ENCODE assay signal across 22 cellular contexts in the genomic region with DNA sequence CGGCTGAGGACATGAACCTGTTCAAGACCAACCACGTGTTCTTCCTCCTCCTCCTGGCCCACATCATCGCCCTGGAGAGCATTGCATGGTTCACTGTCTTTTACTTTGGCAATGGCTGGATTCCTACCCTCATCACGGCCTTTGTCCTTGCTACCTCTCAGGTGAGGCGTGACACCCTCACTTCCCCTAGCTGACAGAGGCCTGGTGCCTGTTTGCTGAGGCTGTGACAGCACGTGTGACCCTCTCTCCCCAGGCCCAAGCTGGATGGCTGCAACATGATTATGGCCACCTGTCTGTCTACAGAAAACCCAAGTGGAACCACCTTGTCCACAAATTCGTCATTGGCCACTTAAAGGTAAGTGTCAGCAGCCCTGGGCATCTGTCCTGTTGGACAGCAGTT.
"Had no signal": no experiment of that assay in that cellular context is flagged by ENCODE, and none has a peak within 500 bp of the region (broad histone marks: within the 10 kb centered on the region; RNA-seq: fewer than 3 reads in every experiment).

No MANE protein-coding gene starts in this region.

- H3K27me3 Mint-ChIP-seq: activated naive CD8-positive, alpha-beta T cell; activated T-helper 17 cell treated with anti-CD3 and anti-CD28 coated beads, Interleukin-2, amount 50 U/mL, for 72 hours; brain; central memory CD8-positive, alpha-beta T cell; T-helper 17 cell had no signal

- ATAC-seq: activated T-helper 17 cell treated with anti-CD3 and anti-CD28 coated beads, Interleukin-2, amount 50 U/mL, for 72 hours; PC-3; T-helper 17 cell had no signal

- H3K27ac Mint-ChIP-seq: activated naive CD4-positive, alpha-beta T cell treated with anti-CD3 and anti-CD28 coated beads for 36 hours; activated naive CD8-positive, alpha-beta T cell; activated T-helper 17 cell treated with anti-CD3 and anti-CD28 coated beads, Interleukin-2, amount 50 U/mL, for 72 hours; T-helper 17 cell had no signal

- H3K4me3 Mint-ChIP-seq: activated naive CD4-positive, alpha-beta T cell treated with anti-CD3 and anti-CD28 coated beads for 36 hours; activated naive CD8-positive, alpha-beta T cell; activated T-helper 17 cell treated with anti-CD3 and anti-CD28 coated beads, Interleukin-2, amount 50 U/mL, for 72 hours; brain; central memory CD8-positive, alpha-beta T cell had no signal

- H3K4me1 Mint-ChIP-seq: activated T-helper 17 cell treated with anti-CD3 and anti-CD28 coated beads, Interleukin-2, amount 50 U/mL, for 72 hours; central memory CD8-positive, alpha-beta T cell had no signal

- DNase-seq: activated CD4-positive, alpha-beta T cell treated with anti-CD3 and anti-CD28 coated beads for 4 hours; activated CD4-positive, alpha-beta T cell treated with anti-CD3 and anti-CD28 coated beads, Interleukin-2, amount 50 U/mL, for 48 hours; activated gamma-delta T cell; activated naive CD4-positive, alpha-beta T cell treated with anti-CD3 and anti-CD28 coated beads for 36 hours; activated T-cell treated with anti-CD3 and anti-CD28 coated beads for 4 hours; activated T-cell treated with anti-CD3 and anti-CD28 coated beads, Interleukin-2, amount 50 U/mL, for 48 hours; amygdala; KG1; NCI-H1048; NCI-H146; NCI-H187 treated with DMSO at 0.1 percent for 48 hours; NCI-H2081 treated with DMSO at 0.1 percent for 48 hours; NCI-H446; NCI-H524; PC-3; SIG-M5; T-helper 17 cell had no signal

- H3K27ac ChIP-seq: VCaP had no signal

- H3K9me3 Mint-ChIP-seq: activated naive CD4-positive, alpha-beta T cell treated with anti-CD3 and anti-CD28 coated beads for 36 hours; activated T-helper 17 cell treated with anti-CD3 and anti-CD28 coated beads, Interleukin-2, amount 50 U/mL, for 72 hours; central memory CD8-positive, alpha-beta T cell had no signal
